Comparison of ENCODE assay signal across 10 cellular contexts in the genomic region with DNA sequence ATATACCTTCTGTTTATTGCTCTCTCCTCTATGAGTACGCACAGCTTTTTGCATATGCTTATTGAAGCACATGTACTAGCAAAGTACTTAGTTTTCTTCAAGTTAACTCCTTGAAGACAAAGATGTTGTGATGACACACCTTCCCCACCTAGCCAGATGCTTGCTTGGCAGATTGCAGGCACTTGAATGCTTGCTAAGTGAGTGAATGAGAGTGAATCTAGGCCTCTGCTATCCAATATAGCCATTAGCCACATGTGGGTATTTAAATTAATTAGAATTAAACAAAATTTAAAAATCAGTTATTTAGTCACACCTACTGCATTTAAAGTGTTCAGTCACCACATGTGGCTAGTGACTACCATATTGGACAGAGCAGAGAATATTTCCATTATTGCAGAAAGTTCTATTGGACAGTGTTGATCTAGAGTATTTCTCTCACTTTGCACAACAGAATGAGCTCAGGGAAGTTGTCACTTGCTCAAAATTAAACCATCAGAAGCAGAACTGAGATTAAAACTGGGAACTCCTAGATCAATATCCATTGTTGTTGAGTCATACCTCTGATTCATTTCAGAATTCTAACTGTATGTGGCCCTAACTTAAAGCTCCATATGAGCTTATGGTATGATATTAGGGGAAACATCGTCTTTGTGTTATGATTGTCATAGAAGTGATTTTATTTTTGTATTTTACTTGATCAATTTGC. TPM values are rescaled to one million over a fixed set of nuclear protein-coding genes. Genes with fewer than 3 reads are reported as not detected.
DNase-seq lines count a peak whose midpoint lies in the region; ATAC-seq lines count a peak whose summit lies in the region.
"Had no signal": no experiment of that assay in that cellular context is flagged by ENCODE, and none has a peak within 500 bp of the region (broad histone marks: within the 10 kb centered on the region; RNA-seq: fewer than 3 reads in every experiment).

No MANE protein-coding gene starts in this region.

- peaks cover 23% of the 10 kb centered on the region for H3K4me1 ChIP-seq in HAP-1

- no peaks in the 10 kb centered on the region for H3K9me3 ChIP-seq in HAP-1

- in situ Hi-C loops in HAP-1 (cut with MboI; ENCODE audit: low sequenced_read_pairs): no loop called here

- H3K27me3 Mint-ChIP-seq in memory B cell: no peaks in the 10 kb centered on the region

- no peak overlapping the region for H3K27ac Mint-ChIP-seq in memory B cell

- no peaks in the 10 kb centered on the region for H3K36me3 ChIP-seq in HAP-1 (replicated peaks)

- no peaks in the 10 kb centered on the region for H3K36me3 Mint-ChIP-seq in memory B cell

- H3K27me3 ChIP-seq in HAP-1 (ENCODE audit: low read depth): no peaks in the 10 kb centered on the region

- ATAC-seq in GM18868 (IDR thresholded peaks at IDR 0.05; ENCODE audit: unreplicated experiment) (peak; percentile 98), GM21717 (IDR thresholded peaks at IDR 0.05; ENCODE audit: unreplicated experiment) (peak; percentile 97), HG03439 (IDR thresholded peaks at IDR 0.05; ENCODE audit: unreplicated experiment) (peak; percentile 70), memory B cell (ENCODE audit: low read depth) (peak; percentile 74)
- ATAC-seq: Panc1 had no signal

- H3K4me1 Mint-ChIP-seq in memory B cell: peaks cover 5% of the 10 kb centered on the region

- DNase-seq in memory B cell (ENCODE audit: low spot score in 2 of 2) (no peak), GDM1 (lab: John Stamatoyannopoulos, UW) (no peak), HAP-1 (ENCODE audit: low spot score in 2 of 2) (no peak), cerebellum (ENCODE audit: low spot score) (no peak), NCI-H526 treated with DMSO at 0.1 percent for 48 hours (lab: John Stamatoyannopoulos, UW) (no peak)
- DNase-seq: activated CD8-positive, alpha-beta memory T cell treated with anti-CD3 and anti-CD28 coated beads, Interleukin-2, amount 50 U/mL, for 48 hours had no signal

- H3K4me3 ChIP-seq in HAP-1: no peak overlapping the region

- no peaks in the 10 kb centered on the region for H3K9me3 Mint-ChIP-seq in memory B cell

- H3K4me3 Mint-ChIP-seq in memory B cell: no peak overlapping the region

RNA-seq across cellular contexts. Expression of a gene that starts 8.6 kb away (rescaled TPM):
- 28.1 TPM for total RNA-seq in cerebellum
